Comparison of ENCODE assay signal across 17 cellular contexts in genomic region chr20:64182146-64182865, GRCh38. TPM values are rescaled to one million over a fixed set of nuclear protein-coding genes. Genes with fewer than 3 reads are reported as not detected.
DNase-seq lines count a peak whose midpoint lies in the region; ATAC-seq, FAIRE-seq and TF ChIP-seq lines count a peak whose summit lies in the region.
"Had no signal": no experiment of that assay in that cellular context is flagged by ENCODE, and none has a peak within 500 bp of the region (broad histone marks: within the 10 kb centered on the region; RNA-seq: fewer than 3 reads in every experiment).

No MANE protein-coding gene starts in this region.

- H4K5ac ChIP-seq in H1 (ENCODE audit: insufficient read length, low read depth, low read length), result no peak overlapping the region

- H3K4me2 ChIP-seq in H1 (ENCODE audit: insufficient read depth in 1 of 2, low read depth in 2 of 2, low read length in 2 of 2), result no peak overlapping the region
- H3K4me2 ChIP-seq: BLaER1 had no signal

- ATAC-seq in Right ventricle myocardium superior (ENCODE audit: poor library complexity) (no peak), lower lobe of right lung (peak in 1 of 2 donors; percentile 31)
- ATAC-seq: CD8-positive, alpha-beta T cell had no signal

- no peak for TF ChIP-seq EP300 in H1 (IDR thresholded peaks at IDR 0.05; ENCODE audit: borderline replicate concordance in 1 of 2, low read depth in 2 of 2, low read length in 2 of 2)

- peak overlapping the region; percentile 80 for H4K91ac ChIP-seq in H1 (replicated peaks; ENCODE audit: insufficient read length, low read length)

- H3K4me1 ChIP-seq in left ventricle myocardium inferior, result no peaks in the 10 kb centered on the region
- H3K4me1 ChIP-seq in H1 (replicated peaks in 1 of 4; ENCODE audit: control insufficient read depth in 3 of 4, insufficient read depth in 4 of 4, low read length in 3 of 4), result peaks cover 0 to 9% (median 8%) of the 10 kb centered on the region in 4 experiments; a peak in 6 of 7 replicates
- no peaks in the 10 kb centered on the region for H3K4me1 ChIP-seq in lower lobe of right lung

- TF ChIP-seq POLR2A in H1 (IDR thresholded peaks at IDR 0.05; ENCODE audit: control extremely low read depth in 1 of 2, low read depth in 2 of 2, low read length in 2 of 2), result no peak

- peak overlapping the region; percentile 47 for H3K4ac ChIP-seq in H1 (replicated peaks; ENCODE audit: insufficient read length, low read depth, low read length)

- no peak overlapping the region for H3K27ac ChIP-seq in left ventricle myocardium inferior (replicated peaks)
- H3K27ac ChIP-seq in H1 (ENCODE audit: low read depth, low read length), result no peak overlapping the region
- H3K27ac ChIP-seq in lower lobe of right lung, result no peak overlapping the region
- H3K27ac ChIP-seq: BLaER1 had no signal

- no peak overlapping the region for H2BK20ac ChIP-seq in H1 (ENCODE audit: low read length)

- no peak overlapping the region for H2AK5ac ChIP-seq in H1 (ENCODE audit: low read depth, low read length)

- no peak overlapping the region for H3K23ac ChIP-seq in H1 (ENCODE audit: insufficient read length)

- H2BK12ac ChIP-seq in H1 (ENCODE audit: low read depth, low read length), result peak overlapping the region; percentile 13; the same call in 1 of the 2 replicates

- no peak overlapping the region for H3K9ac ChIP-seq in H1 (replicated peaks in 1 of 4; ENCODE audit: extremely low read depth in 1 of 4, low read depth in 3 of 4, low read length in 3 of 4)
- H3K9ac ChIP-seq: BLaER1 had no signal

- FAIRE-seq in H1 (lab: Jason Lieb, UNC), result no peak

- CTCF ChIA-PET in H1 (lab: Charles Lee; ENCODE audit: partially characterized antibody), result interaction anchor here (1.0 kb wide), 1 partner anchor 37 kb away, joined by 3 read pairs; no protein-coding TSS in a partner anchor

- DNase-seq in Right ventricle myocardium superior, result peak; percentile 32
- DNase-seq in left ventricle myocardium inferior, result no peak
- DNase-seq in H1 (ENCODE audit: low read depth in 1 of 2, low spot score in 2 of 2), result no peak
- DNase-seq in lower lobe of right lung, result peak; percentile 35
- no peak for DNase-seq in T-helper 1 cell
- no peak for DNase-seq in medulla oblongata (ENCODE audit: extremely low spot score)
- no peak for DNase-seq in UCSD-AML1 (lab: John Stamatoyannopoulos, UW; ENCODE audit: unreplicated experiment)
- DNase-seq: 8988T; Calu3; CD8-positive, alpha-beta T cell; DMS79 treated with DMSO at 0.1 percent for 48 hours; GF-D8; HCEC 1CT; IMR-90 had no signal

- H3K9me3 ChIP-seq in left ventricle myocardium inferior (replicated peaks), result no peaks in the 10 kb centered on the region
- H3K9me3 ChIP-seq in H1 (ENCODE audit: insufficient read depth in 2 of 2, low read depth in 1 of 2, low read length in 1 of 2), result peaks cover 0 to 11% of the 10 kb centered on the region in 2 experiments; a peak in 2 of 4 replicates
- H3K9me3 ChIP-seq in lower lobe of right lung, result no peaks in the 10 kb centered on the region

- H3K18ac ChIP-seq in H1 (ENCODE audit: extremely low read depth, low read length), result no peak overlapping the region

- H3K79me2 ChIP-seq in H1 (ENCODE audit: control insufficient read depth in 1 of 2, insufficient read depth in 2 of 2, low read length in 2 of 2), result peaks cover 0 to 5% of the 10 kb centered on the region in 2 experiments; a peak in 2 of 4 replicates

- 90% methylated on average over 16 of the region's 16 CpGs; no CpG with 5 or more reads in 1 of the 2 experiments for WGBS in H1 (ENCODE audit: extremely low coverage in 1 of 2, insufficient coverage in 1 of 2, insufficient read length in 1 of 2, insufficient replicate concordance in 2 of 2, low coverage in 1 of 2, low lambda C conversion rate in 2 of 2, missing lambda C conversion rate in 1 of 2), 2 experiments

- H4K20me1 ChIP-seq in H1 (replicated peaks in 1 of 2; ENCODE audit: control insufficient read depth in 1 of 2, insufficient read depth in 2 of 2, low read length in 2 of 2), result peaks cover 0 to 4% of the 10 kb centered on the region in 2 experiments
- H4K20me1 ChIP-seq: BLaER1 had no signal

- H3K14ac ChIP-seq in H1 (ENCODE audit: insufficient read length), result no peak overlapping the region

- H2BK5ac ChIP-seq in H1 (ENCODE audit: low read depth, low read length), result no peak overlapping the region

- POLR2A ChIA-PET in H1 (lab: Charles Lee; ENCODE audit: partially characterized antibody), result no interaction called here

- no peaks in the 10 kb centered on the region for H3K36me3 ChIP-seq in left ventricle myocardium inferior
- H3K36me3 ChIP-seq in H1 (ENCODE audit: control insufficient read depth in 2 of 4, insufficient read depth in 4 of 4, low read length in 3 of 4), result no peaks in the 10 kb centered on the region; a peak in 1 of 8 replicates
- no peaks in the 10 kb centered on the region for H3K36me3 ChIP-seq in lower lobe of right lung
- H3K36me3 ChIP-seq: BLaER1 had no signal

- no peak for TF ChIP-seq RAD21 in H1 (IDR thresholded peaks at IDR 0.05 in 1 of 2, conservative IDR thresholded peaks at IDR 0.05 in 1 of 2; ENCODE audit: low read depth in 2 of 2, low read length in 2 of 2)

- 0 out of 2 replicates have a peak overlapping the region, but pooled peaks have one; percentile 35 for H4K8ac ChIP-seq in H1 (ENCODE audit: extremely low read depth, insufficient read depth, low read length)

- H3K27me3 ChIP-seq in left ventricle myocardium inferior (ENCODE audit: low read depth) (peaks cover 22% of the 10 kb centered on the region), H1 (replicated peaks in 1 of 4; ENCODE audit: control insufficient read depth in 3 of 4, extremely low read depth in 1 of 4, insufficient read depth in 3 of 4, low read length in 3 of 4) (no peaks in the 10 kb centered on the region), lower lobe of right lung (ENCODE audit: low read depth) (peaks cover 10% of the 10 kb centered on the region)

- H3K23me2 ChIP-seq in H1 (ENCODE audit: low read depth, low read length), result peaks cover 6% of the 10 kb centered on the region; the same call in 1 of the 2 replicates

- no peak overlapping the region for H3K4me3 ChIP-seq in left ventricle myocardium inferior
- no peak overlapping the region for H3K4me3 ChIP-seq in H1 (ENCODE audit: extremely low read depth in 1 of 4, insufficient read depth in 2 of 4, low read depth in 3 of 4, low read length in 4 of 4)
- H3K4me3 ChIP-seq in lower lobe of right lung, result no peak overlapping the region
- H3K4me3 ChIP-seq: BLaER1 had no signal

- H3K79me1 ChIP-seq in H1 (ENCODE audit: low read depth, low read length), result peaks cover 3% of the 10 kb centered on the region; the same call in 1 of the 2 replicates

- intact Hi-C loops in Right ventricle myocardium superior (cut with DNase I) (no loop called here), left ventricle myocardium inferior (cut with micrococcal nuclease) (no loop called here), lower lobe of right lung (cut with DNase I) (no loop called here)

- H3K56ac ChIP-seq in H1 (replicated peaks; ENCODE audit: insufficient read length, low read depth, low read length), result no peak overlapping the region

- peak overlapping the region; percentile 8; the same call in 1 of the 2 replicates for H2BK15ac ChIP-seq in H1 (ENCODE audit: low read length)

- no peak overlapping the region for H2AFZ ChIP-seq in H1 (ENCODE audit: low read length)

- H2BK120ac ChIP-seq in H1 (replicated peaks; ENCODE audit: low read depth, low read length), result no peak overlapping the region

- TF ChIP-seq CTCF in left ventricle myocardium inferior (IDR thresholded peaks at IDR 0.05; ENCODE audit: borderline replicate concordance) (no peak), H1 (IDR thresholded peaks at IDR 0.05; ENCODE audit: control extremely low read depth in 1 of 3, insufficient read depth in 1 of 3, low read depth in 1 of 3, low read length in 3 of 3) (no peak), lower lobe of right lung (IDR thresholded peaks at IDR 0.05) (no peak)

TF ChIP-seq in H1, 55 proteins besides CTCF, POLR2A, EP300 and RAD21 (continues in another document):
- TF ChIP-seq ATF2 (IDR thresholded peaks at IDR 0.05; ENCODE audit: low read length) (no peak), PHF8 (conservative IDR thresholded peaks at IDR 0.05; ENCODE audit: low read depth, low read length) (no peak), CTBP2 (IDR thresholded peaks at IDR 0.05; ENCODE audit: borderline replicate concordance, insufficient read depth, insufficient read length, low read length) (no peak), ATF3 (IDR thresholded peaks at IDR 0.05; ENCODE audit: insufficient read depth, low read depth, low read length) (no peak), SUZ12 (IDR thresholded peaks at IDR 0.05; ENCODE audit: low read length) (no peak), RBBP5 (IDR thresholded peaks at IDR 0.05; ENCODE audit: borderline replicate concordance, low read depth, low read length) (no peak), POU5F1 (IDR thresholded peaks at IDR 0.05; ENCODE audit: low read depth, low read length) (no peak), RNF2 (IDR thresholded peaks at IDR 0.05; ENCODE audit: borderline replicate concordance, low read depth, low read length, missing control alignments, poor library complexity, severe bottlenecking) (no peak)

RNA-seq across cellular contexts. Expression of gene MYT1, which starts 18.1 kb away (rescaled TPM):
- total RNA-seq in Right ventricle myocardium superior, result 0.40 TPM
- total RNA-seq in left ventricle myocardium inferior, result 0.11 TPM
- 1.1 and 2.0 TPM in 2 replicates for total RNA-seq in H1 (2021; fragmentation: NEBNext Ultra II Directional; extraction: Animal tissue kit (Norgen Biotek cat#: 25700))
- 0.63 and 1.0 TPM in 2 replicates for polyA plus RNA-seq in H1 (2011; rRNA removed)
- 0.96 TPM for polyA plus RNA-seq in H1 (2011; cell fraction: cytosol; rRNA removed)
- polyA plus RNA-seq in H1 (2011; cell fraction: nucleus; rRNA removed), result 2.8 TPM
- polyA plus RNA-seq in H1 (2012, experiment 1 of 2), result 0.51 to 1.5 TPM (median 1.1 TPM) in 4 replicates
- 0.24 TPM for polyA plus RNA-seq in H1 (2012, experiment 2 of 2)
- polyA plus RNA-seq in H1 (2013, experiment 1 of 2), result 1.2 TPM
- polyA plus RNA-seq in H1 (2013, experiment 2 of 2), result 0.90 TPM
- 0.88 and 0.95 TPM in 2 replicates for polyA minus RNA-seq in H1 (2011; rRNA and poly(A)+ RNA removed)
- 1.3 TPM for polyA minus RNA-seq in H1 (2011; cell fraction: cytosol; rRNA and poly(A)+ RNA removed)
- polyA minus RNA-seq in H1 (2011; cell fraction: nucleus; rRNA and poly(A)+ RNA removed), result 1.00 TPM
- not detected for total RNA-seq in lower lobe of right lung
- total RNA-seq: A673; CD8-positive, alpha-beta T cell; IMR-90 had no signal
- polyA plus RNA-seq: AG04450, IMR-90 had no signal

Comparison
In these comparisons a context has a peak if more than half of its experiments do, and no peak if none do; other contexts are left out.
1. DNase-seq: peak in Right ventricle myocardium superior (single experiment) and lower lobe of right lung (single experiment); none in left ventricle myocardium inferior (single experiment), H1 (0 of 2), T-helper 1 cell (0 of 5), medulla oblongata (single experiment) and UCSD-AML1 (single experiment).